ENCODE assay signal across 1 cellular context in genomic region chr3:52126036-52126435, GRCh38.
TF ChIP-seq lines count a peak whose summit lies in the region.

No MANE protein-coding gene starts in this region.

TF ChIP-seq in GM23338, 12 proteins besides CTCF, POLR2A, EP300 and RAD21:
- TF ChIP-seq NANOG (IDR thresholded peaks at IDR 0.05; ENCODE audit: borderline replicate concordance) (no peak), EZH2 (IDR thresholded peaks at IDR 0.05; ENCODE audit: low read depth, unreplicated experiment) (no peak), STAT1 (IDR thresholded peaks at IDR 0.05; ENCODE audit: unreplicated experiment) (no peak), EZH2phosphoT487 (IDR thresholded peaks at IDR 0.05; ENCODE audit: unreplicated experiment) (no peak), ZNF114 (CRISPR knock-in tag; IDR thresholded peaks at IDR 0.05) (no peak), JUNB (IDR thresholded peaks at IDR 0.05; ENCODE audit: unreplicated experiment) (no peak), ZNF331 (CRISPR knock-in tag; IDR thresholded peaks at IDR 0.05; ENCODE audit: low read depth) (no peak), REST (IDR thresholded peaks at IDR 0.05; ENCODE audit: unreplicated experiment) (no peak), CREB1 (CRISPR knock-in tag; IDR thresholded peaks at IDR 0.05; ENCODE audit: low read depth) (no peak), ZNF462 (CRISPR knock-in tag; IDR thresholded peaks at IDR 0.05) (no peak), ETS1 (IDR thresholded peaks at IDR 0.05) (no peak), POLR2AphosphoS5 (IDR thresholded peaks at IDR 0.05; ENCODE audit: low read depth) (no peak)
